In the genomic region with DNA sequence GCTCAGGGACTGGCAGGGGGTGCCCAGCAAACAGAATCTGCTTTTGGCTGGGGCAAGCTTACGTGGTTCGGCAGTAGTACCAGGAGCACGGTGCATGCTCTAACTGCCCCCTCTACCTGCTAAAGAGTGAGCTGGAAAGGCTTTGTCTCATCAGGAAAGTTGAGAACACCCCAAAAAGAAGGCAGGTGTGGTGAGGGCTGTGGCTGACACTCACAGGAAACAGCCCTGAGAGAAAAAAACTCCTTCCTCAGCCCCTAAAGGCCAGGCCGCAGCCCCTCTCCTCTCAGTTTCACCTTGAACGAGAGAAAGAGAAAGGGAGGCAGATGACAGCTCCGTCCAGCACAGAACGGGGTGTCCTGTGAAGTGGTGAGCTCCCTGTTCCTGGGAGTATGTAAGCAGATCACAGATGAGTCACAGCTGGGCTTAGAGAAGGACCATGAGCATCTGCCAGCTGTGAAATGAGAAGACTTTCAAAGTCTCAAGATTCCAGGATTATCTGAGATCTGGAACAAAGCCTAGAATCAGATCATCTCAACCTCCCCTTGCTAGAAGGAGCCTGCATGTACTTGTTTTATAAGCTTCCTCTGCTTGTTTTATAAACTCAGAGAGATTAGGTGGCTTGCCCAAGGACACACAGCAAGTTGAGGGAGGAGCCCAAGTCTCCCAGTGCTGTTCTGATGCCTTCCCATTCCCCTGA, we compare ENCODE assay signal across 8 cellular contexts. TPM values are rescaled to one million over a fixed set of nuclear protein-coding genes. Genes with fewer than 3 reads are reported as not detected.
DNase-seq lines count a peak whose midpoint lies in the region; ATAC-seq, FAIRE-seq and TF ChIP-seq lines count a peak whose summit lies in the region.

No MANE protein-coding gene starts in this region.

- H3K36me3 ChIP-seq in small intestine (ENCODE audit: control insufficient read depth in 2 of 2, insufficient read depth in 2 of 2, low read length in 2 of 2): peaks cover 0 to 2% of the 10 kb centered on the region in 2 donors

- H3K4me3 ChIP-seq in small intestine (ENCODE audit: low read depth in 1 of 2, low read length in 2 of 2) (no peak overlapping the region), coronary artery (no peak overlapping the region)

- no peak for FAIRE-seq in small intestine (lab: Jason Lieb, UNC)

- H3K4me1 ChIP-seq in small intestine (ENCODE audit: control insufficient read depth in 2 of 2, insufficient read depth in 1 of 2, low read depth in 1 of 2, low read length in 1 of 2): peaks cover 0 to 8% of the 10 kb centered on the region in 2 donors

- peak; percentile 26 for ATAC-seq in HG03045 (IDR thresholded peaks at IDR 0.05; ENCODE audit: unreplicated experiment)
- ATAC-seq in activated naive CD4-positive, alpha-beta T cell treated with anti-CD3 and anti-CD28 coated beads, Interleukin-2, amount 50 U/mL, for 72 hours: peak; percentile 61 to 79
- ATAC-seq in left lobe of liver: no peak

- H3K9me3 ChIP-seq in small intestine (ENCODE audit: control insufficient read depth, low read depth): no peaks in the 10 kb centered on the region

- 60 to 70% (median 61%) methylated on average over 7 of the region's 7 CpGs for WGBS in small intestine, 3 donors

- TF ChIP-seq CTCF in coronary artery (IDR thresholded peaks at IDR 0.05): no peak

- H3K27me3 ChIP-seq in small intestine (ENCODE audit: control insufficient read depth in 2 of 2, insufficient read depth in 2 of 2, low read length in 2 of 2): no peaks in the 10 kb centered on the region

- H3K36me3 Mint-ChIP-seq in activated naive CD4-positive, alpha-beta T cell treated with anti-CD3 and anti-CD28 coated beads, Interleukin-2, amount 50 U/mL, for 72 hours: peaks cover 21 to 59% of the 10 kb centered on the region in 2 donors

- H3K27ac Mint-ChIP-seq in activated naive CD4-positive, alpha-beta T cell treated with anti-CD3 and anti-CD28 coated beads, Interleukin-2, amount 50 U/mL, for 72 hours: peak overlapping the region; percentile 98

- DNase-seq in NCI-H82 (lab: John Stamatoyannopoulos, UW) (peak; percentile 43), NCI-H82 treated with DMSO at 0.1 percent for 48 hours (lab: John Stamatoyannopoulos, UW; ENCODE audit: unreplicated experiment) (no peak), small intestine (peak; percentile 38), pons (ENCODE audit: low spot score) (no peak), left lobe of liver (ENCODE audit: low spot score) (no peak), coronary artery (ENCODE audit: low spot score) (no peak)
- peak in 1 of 2 donors; percentile 83 for DNase-seq in activated naive CD4-positive, alpha-beta T cell treated with anti-CD3 and anti-CD28 coated beads, Interleukin-2, amount 50 U/mL, for 72 hours (ENCODE audit: low spot score in 2 of 2)

- no peaks in the 10 kb centered on the region for H3K9me3 Mint-ChIP-seq in activated naive CD4-positive, alpha-beta T cell treated with anti-CD3 and anti-CD28 coated beads, Interleukin-2, amount 50 U/mL, for 72 hours

- peak overlapping the region; percentile 38 to 65 for H3K27ac ChIP-seq in small intestine (ENCODE audit: low read depth in 1 of 2, low read length in 1 of 2)
- no peak overlapping the region for H3K27ac ChIP-seq in coronary artery

RNA-seq across cellular contexts. Expression of a gene that starts 13.4 kb away (rescaled TPM):
- 100 to 1,000 TPM; 248 to 298 TPM for total RNA-seq in activated naive CD4-positive, alpha-beta T cell treated with anti-CD3 and anti-CD28 coated beads, Interleukin-2, amount 50 U/mL, for 72 hours
- polyA plus RNA-seq in small intestine: 10 to 100 TPM; 10.5 to 58.1 (median 50.0) TPM
- 22.3 TPM for total RNA-seq in left lobe of liver

RNA-seq across cellular contexts. Expression of a gene that starts 20.8 kb away (rescaled TPM):
- total RNA-seq in activated naive CD4-positive, alpha-beta T cell treated with anti-CD3 and anti-CD28 coated beads, Interleukin-2, amount 50 U/mL, for 72 hours: under 1 TPM; 0.31 to 0.66 TPM
- polyA plus RNA-seq in small intestine: under 1 TPM in 1 of 3 donors, not detected in 2; 0.03 TPM
- not detected for total RNA-seq in left lobe of liver

Comparison
In these comparisons a context has a peak if more than half of its experiments do, and no peak if none do; other contexts are left out.
1. DNase-seq: peak in NCI-H82 (single experiment) and small intestine (single experiment); none in NCI-H82 treated with DMSO at 0.1 percent for 48 hours (single experiment), pons (single experiment), left lobe of liver (single experiment) and coronary artery (single experiment).
2. H3K27ac ChIP-seq: peak in small intestine (2 of 2); none in coronary artery (0 of 2).
3. RNA of a gene that starts 13.4 kb away (total RNA-seq): 248 to 298 TPM in activated naive CD4-positive, alpha-beta T cell treated with anti-CD3 and anti-CD28 coated beads, Interleukin-2, amount 50 U/mL, for 72 hours; 22.3 TPM in left lobe of liver (single experiment); every median in the first group is over 10 times any median in the second.